36 cellular contexts compared by ENCODE assay signal in the genomic region with DNA sequence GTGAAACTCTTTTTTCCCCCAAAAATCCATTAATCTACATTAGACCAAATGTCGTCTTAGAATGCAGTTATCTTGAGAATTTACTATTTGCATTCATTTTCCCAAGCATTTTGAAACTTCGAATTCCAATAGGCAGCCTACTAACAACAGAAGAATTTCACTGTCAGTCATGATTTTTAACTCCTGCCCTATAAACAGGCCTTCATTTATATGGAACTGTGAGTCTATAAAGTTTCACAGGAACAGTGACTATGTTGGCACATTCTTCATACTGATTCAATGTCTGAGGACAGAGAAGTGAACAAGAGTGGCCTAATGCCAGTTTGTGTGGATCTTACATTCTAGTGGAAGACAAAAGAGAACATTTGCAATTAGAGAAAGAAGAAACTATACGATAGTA.
"Had no signal": no experiment of that assay in that cellular context is flagged by ENCODE, and none has a peak within 500 bp of the region (broad histone marks: within the 10 kb centered on the region; RNA-seq: fewer than 3 reads in every experiment).

No MANE protein-coding gene starts in this region.

- H3K9me3 ChIP-seq: adrenal gland, body of pancreas, breast epithelium had no signal

- H3K27me3 Mint-ChIP-seq: activated B cell treated with CpG ODN at 0.5 μM for 24 hours; activated CD4-positive, alpha-beta memory T cell treated with anti-CD3 and anti-CD28 coated beads for 36 hours; activated CD4-positive, alpha-beta T cell treated with anti-CD3 and anti-CD28 coated beads, Interleukin-2, amount 10 ng/mL, durations not matched to agents 24 days and 14 days; activated CD8-positive, alpha-beta T cell treated with anti-CD3 and anti-CD28 coated beads for 36 hours; activated naive CD8-positive, alpha-beta T cell treated with anti-CD3 and anti-CD28 coated beads for 36 hours; activated T-helper 17 cell treated with anti-CD3 and anti-CD28 coated beads, Interleukin-2, amount 50 U/mL, for 72 hours; T-cell had no signal

- FAIRE-seq: TTC549 had no signal

- H3K4me1 Mint-ChIP-seq: activated B cell treated with CpG ODN at 0.5 μM for 24 hours; activated CD4-positive, alpha-beta T cell treated with anti-CD3 and anti-CD28 coated beads, Interleukin-2, amount 10 ng/mL, durations not matched to agents 24 days and 14 days; activated naive CD8-positive, alpha-beta T cell treated with anti-CD3 and anti-CD28 coated beads for 36 hours; activated T-helper 17 cell treated with anti-CD3 and anti-CD28 coated beads, Interleukin-2, amount 50 U/mL, for 72 hours; T-cell had no signal

- ATAC-seq: activated CD8-positive, alpha-beta T cell treated with anti-CD3 and anti-CD28 coated beads for 36 hours; activated naive CD4-positive, alpha-beta T cell treated with anti-CD3 and anti-CD28 coated beads, Interleukin-2, amount 50 U/mL, for 72 hours; activated T-cell treated with anti-CD3 and anti-CD28 coated beads, Interleukin-2, amount 50 U/mL, for 4 hours; activated T-cell treated with anti-CD3 and anti-CD28 coated beads, Interleukin-2, amount 50 U/mL, for 72 hours; activated T-helper 17 cell treated with anti-CD3 and anti-CD28 coated beads, Interleukin-2, amount 50 U/mL, for 72 hours; body of pancreas; T-cell had no signal

- DNase-seq: activated B cell treated with CpG ODN at 0.5 μM for 24 hours; activated CD4-positive, alpha-beta memory T cell treated with anti-CD3 and anti-CD28 coated beads for 36 hours; activated CD4-positive, alpha-beta T cell treated with anti-CD3 and anti-CD28 coated beads for 4 hours; activated CD4-positive, alpha-beta T cell treated with anti-CD3 and anti-CD28 coated beads, Interleukin-2, amount 10 ng/mL, durations not matched to agents 24 days and 14 days; activated CD4-positive, alpha-beta T cell treated with anti-CD3 and anti-CD28 coated beads, Interleukin-2, amount 50 U/mL, for 1 hour; activated CD4-positive, alpha-beta T cell treated with anti-CD3 and anti-CD28 coated beads, Interleukin-2, amount 50 U/mL, for 4 hours; activated CD4-positive, CD25-positive, alpha-beta regulatory T cell treated with anti-CD3 and anti-CD28 coated beads, Interleukin-2, amount 50 U/mL, for 72 hours; activated CD8-positive, alpha-beta memory T cell treated with anti-CD3 and anti-CD28 coated beads, Interleukin-2, amount 50 U/mL, for 4 hours; activated CD8-positive, alpha-beta T cell treated with anti-CD3 and anti-CD28 coated beads for 36 hours; activated effector memory CD4-positive, alpha-beta T cell treated with anti-CD3 and anti-CD28 coated beads, Interleukin-2, amount 50 U/mL, for 16 hours; activated gamma-delta T cell treated with Interleukin-2 at 50 U/mL for 16 hours; activated naive CD4-positive, alpha-beta T cell; activated naive CD4-positive, alpha-beta T cell treated with anti-CD3 and anti-CD28 coated beads for 36 hours; activated naive CD4-positive, alpha-beta T cell treated with anti-CD3 and anti-CD28 coated beads, Interleukin-2, amount 50 U/mL, for 16 hours; activated naive CD8-positive, alpha-beta T cell treated with anti-CD3 and anti-CD28 coated beads for 36 hours; activated T-cell treated with anti-CD3 and anti-CD28 coated beads for 4 hours; activated T-cell treated with anti-CD3 and anti-CD28 coated beads, Interleukin-2, amount 50 U/mL, for 1 hour; activated T-cell treated with anti-CD3 and anti-CD28 coated beads, Interleukin-2, amount 50 U/mL, for 4 hours; activated T-cell treated with anti-CD3 and anti-CD28 coated beads, Interleukin-2, amount 50 U/mL, for 72 hours; adrenal gland; amniotic stem cell; aorta; body of pancreas; brain microvascular endothelial cell; central memory CD4-positive, alpha-beta T cell; T-cell; T-helper 2 cell; T-helper 9 cell had no signal

- H3K4me1 ChIP-seq: adrenal gland, body of pancreas, breast epithelium had no signal

- H3K36me3 ChIP-seq: adrenal gland, brain microvascular endothelial cell, breast epithelium had no signal

- H3K27me3 ChIP-seq: adrenal gland, body of pancreas, brain microvascular endothelial cell, breast epithelium had no signal

- H3K4me3 Mint-ChIP-seq: activated B cell treated with CpG ODN at 0.5 μM for 24 hours; activated CD4-positive, alpha-beta memory T cell treated with anti-CD3 and anti-CD28 coated beads for 36 hours; activated CD4-positive, alpha-beta T cell treated with anti-CD3 and anti-CD28 coated beads, Interleukin-2, amount 10 ng/mL, durations not matched to agents 24 days and 14 days; activated CD8-positive, alpha-beta T cell treated with anti-CD3 and anti-CD28 coated beads for 36 hours; activated naive CD4-positive, alpha-beta T cell treated with anti-CD3 and anti-CD28 coated beads for 36 hours; activated naive CD8-positive, alpha-beta T cell treated with anti-CD3 and anti-CD28 coated beads for 36 hours; activated T-cell treated with anti-CD3 and anti-CD28 coated beads, Interleukin-2, amount 50 U/mL, for 4 hours; activated T-cell treated with anti-CD3 and anti-CD28 coated beads, Interleukin-2, amount 50 U/mL, for 72 hours; activated T-helper 1 cell treated with anti-CD3 and anti-CD28 coated beads, Interleukin-12 subunit alpha, Interleukin-12 subunit beta, Interleukin-2, Interleukin-4 antibody, amounts not matched to agents 30 ng/mL and 10 ng/mL and 1 ng/mL, durations not matched to agents 14 hours and 24 hours and 36 hours; activated T-helper 17 cell treated with anti-CD3 and anti-CD28 coated beads, Interleukin-2, amount 50 U/mL, for 72 hours; T-cell; T-helper 1 cell treated with Interleukin-12 subunit alpha and Interleukin-12 subunit beta and Interleukin-4 antibody, amounts not matched to agents 30 μg/mL and 1 μg/mL, for 36 hours; T-helper 2 cell treated with Interferon-gamma antibody and Interleukin-4, amounts not matched to agents 5 μg/mL and 100 μg/mL, for 36 hours had no signal

- H3K27ac ChIP-seq: adrenal gland, body of pancreas, brain microvascular endothelial cell, breast epithelium, VCaP had no signal

- H3K27ac Mint-ChIP-seq: activated B cell treated with CpG ODN at 0.5 μM for 24 hours; activated CD4-positive, alpha-beta memory T cell treated with anti-CD3 and anti-CD28 coated beads for 36 hours; activated CD4-positive, alpha-beta T cell treated with anti-CD3 and anti-CD28 coated beads, Interleukin-2, amount 10 ng/mL, durations not matched to agents 24 days and 14 days; activated CD8-positive, alpha-beta T cell treated with anti-CD3 and anti-CD28 coated beads for 36 hours; activated naive CD4-positive, alpha-beta T cell treated with anti-CD3 and anti-CD28 coated beads for 36 hours; activated naive CD4-positive, alpha-beta T cell treated with anti-CD3 and anti-CD28 coated beads, Interleukin-2, amount 50 U/mL, for 72 hours; activated naive CD8-positive, alpha-beta T cell treated with anti-CD3 and anti-CD28 coated beads for 36 hours; activated T-cell treated with anti-CD3 and anti-CD28 coated beads, Interleukin-2, amount 50 U/mL, for 72 hours; activated T-helper 1 cell treated with anti-CD3 and anti-CD28 coated beads, Interleukin-12 subunit alpha, Interleukin-12 subunit beta, Interleukin-2, Interleukin-4 antibody, amounts not matched to agents 30 ng/mL and 10 ng/mL and 1 ng/mL, durations not matched to agents 14 hours and 24 hours and 36 hours; activated T-helper 17 cell treated with anti-CD3 and anti-CD28 coated beads, Interleukin-2, amount 50 U/mL, for 72 hours; T-cell; T-helper 1 cell treated with Interleukin-12 subunit alpha and Interleukin-12 subunit beta and Interleukin-4 antibody, amounts not matched to agents 30 μg/mL and 1 μg/mL, for 36 hours; T-helper 2 cell treated with Interferon-gamma antibody and Interleukin-4, amounts not matched to agents 5 μg/mL and 100 μg/mL, for 36 hours had no signal

- H3K4me3 ChIP-seq: adrenal gland, body of pancreas, breast epithelium had no signal

- H3K36me3 Mint-ChIP-seq: activated CD4-positive, alpha-beta memory T cell treated with anti-CD3 and anti-CD28 coated beads for 36 hours; activated naive CD4-positive, alpha-beta T cell treated with anti-CD3 and anti-CD28 coated beads, Interleukin-2, amount 50 U/mL, for 72 hours; activated naive CD8-positive, alpha-beta T cell treated with anti-CD3 and anti-CD28 coated beads for 36 hours; T-cell had no signal
